In the genomic region with DNA sequence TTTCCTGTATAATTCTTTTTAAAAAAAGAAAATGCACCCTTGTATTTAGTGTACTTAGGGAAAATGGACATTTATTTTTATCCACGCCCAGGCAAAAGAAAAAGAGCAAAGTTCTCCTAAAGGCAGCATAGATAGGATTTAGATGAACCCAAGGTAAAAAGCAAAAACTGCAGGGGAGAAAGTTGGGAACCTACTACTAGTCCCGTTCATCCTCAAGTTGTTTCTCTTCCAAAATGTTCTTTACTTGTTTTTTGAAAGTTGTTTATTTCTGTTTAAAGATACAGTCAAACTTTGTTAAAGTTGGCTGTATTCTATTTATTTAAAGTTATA, we compare ENCODE assay signal across 21 cellular contexts. TPM values are rescaled to one million over a fixed set of nuclear protein-coding genes. Genes with fewer than 3 reads are reported as not detected.
DNase-seq lines count a peak whose midpoint lies in the region; ATAC-seq and TF ChIP-seq lines count a peak whose summit lies in the region.
"Had no signal": no experiment of that assay in that cellular context is flagged by ENCODE, and none has a peak within 500 bp of the region (broad histone marks: within the 10 kb centered on the region; RNA-seq: fewer than 3 reads in every experiment).

No MANE protein-coding gene starts in this region.

- no peak overlapping the region for H3K56ac ChIP-seq in IMR-90 (ENCODE audit: extremely low read depth, insufficient read depth, low read length)

- H3K9me2 ChIP-seq in MM.1S (replicated peaks; ENCODE audit: insufficient read depth, low read length): no peaks in the 10 kb centered on the region

- H2BK5ac ChIP-seq in IMR-90 (ENCODE audit: low read depth, low read length, poor library complexity, severe bottlenecking): peak overlapping the region; percentile 53

- H2BK20ac ChIP-seq in IMR-90 (ENCODE audit: low read depth, low read length): no peak overlapping the region

- POLR2A ChIA-PET in IMR-90 (lab: Charles Lee; ENCODE audit: unreplicated experiment): no interaction called here

- TF ChIP-seq POLR2A in IMR-90 (IDR thresholded peaks at IDR 0.05; ENCODE audit: low read depth, low read length) (no peak), stomach (IDR thresholded peaks at IDR 0.05) (no peak)

- H3K36me3 ChIP-seq in IMR-90 (ENCODE audit: control insufficient read depth, insufficient read depth, low read length) (peaks cover 8% of the 10 kb centered on the region), ascending aorta (peaks cover 0 to 11% of the 10 kb centered on the region in 2 donors), stomach (peaks cover 0 to 7% (median 0%) of the 10 kb centered on the region in 4 donors), MM.1S (replicated peaks; ENCODE audit: insufficient read depth, low read length) (no peaks in the 10 kb centered on the region)

- CTCF ChIA-PET in IMR-90 (lab: Yijun Ruan, JAX): no interaction called here

- no peak overlapping the region for H3K4ac ChIP-seq in IMR-90 (ENCODE audit: low read depth, low read length)

- no peak overlapping the region for H4K91ac ChIP-seq in IMR-90 (ENCODE audit: insufficient read depth, low read depth, low read length)

- no peak overlapping the region for H3K27ac ChIP-seq in IMR-90 (ENCODE audit: insufficient read depth, low read length)
- H3K27ac ChIP-seq in ascending aorta: peak overlapping the region; percentile 83 to 89
- peak overlapping the region in 3 of 5 donors; percentile 11 to 39 (median 14) for H3K27ac ChIP-seq in stomach
- no peak overlapping the region for H3K27ac ChIP-seq in MM.1S (ENCODE audit: low read length)
- H3K27ac ChIP-seq: C4-2B, HL-60, SK-N-MC had no signal

- intact Hi-C loops in IMR-90 (cut with micrococcal nuclease) (no loop called here), ascending aorta (cut with DNase I) (loop anchor here (1.0 to 10.0 kb wide), 4 partner anchors 11 to 435 kb away; partner anchors contain the start of genes HRCT1 and SPAAR), stomach (cut with DNase I; ENCODE audit: low total_unique reads) (no loop called here)

- ATAC-seq in IMR-90 (ENCODE audit: low read depth) (no peak), left lobe of liver (peak; percentile 75)

- no peak overlapping the region for H4K8ac ChIP-seq in IMR-90 (ENCODE audit: low read depth in 2 of 2, low read length in 2 of 2)

- H3K4me1 ChIP-seq in IMR-90 (ENCODE audit: control insufficient read depth, insufficient read depth, low read length): peaks cover 3% of the 10 kb centered on the region; the same call in 1 of the 2 replicates
- peaks cover 2 to 44% of the 10 kb centered on the region in 2 donors for H3K4me1 ChIP-seq in ascending aorta
- H3K4me1 ChIP-seq in stomach: peaks cover 0 to 54% (median 34%) of the 10 kb centered on the region in 4 donors
- no peaks in the 10 kb centered on the region for H3K4me1 ChIP-seq in MM.1S (ENCODE audit: low read length)

- WGBS in IMR-90 (ENCODE audit: extremely low coverage in 2 of 2, insufficient read length in 1 of 2), 2 experiments: no CpG with 5 or more reads among the region's 2 CpGs
- 51 to 70% (median 60%) methylated on average over 2 of the region's 2 CpGs for WGBS in stomach, 5 donors

- DNase-seq in IMR-90 (no peak), ascending aorta (ENCODE audit: low spot score in 2 of 2) (no peak), left lobe of liver (ENCODE audit: low spot score) (no peak), stomach (no peak), GOT3 (lab: John Stamatoyannopoulos, UW) (no peak), GM19238 (ENCODE audit: insufficient read length, low spot score) (no peak), MM.1S (no peak), NOMO-1 treated with DMSO at 0.1 percent for 48 hours (lab: John Stamatoyannopoulos, UW; ENCODE audit: unreplicated experiment) (no peak)
- DNase-seq: AML-193; H9; NCI-H1105; NCI-H1694; NCI-H2081 treated with DMSO at 0.1 percent for 48 hours; NCI-H510A; NCI-H748 treated with DMSO at 0.1 percent for 48 hours; NK-92 treated with Interleukin-12 subunit alpha and Interleukin-12 subunit beta, amount 100 ng/mL, for 24 hours; SHP77 had no signal

- no peak overlapping the region for H3K9ac ChIP-seq in IMR-90 (ENCODE audit: low read depth, low read length)
- no peak overlapping the region for H3K9ac ChIP-seq in MM.1S (ENCODE audit: low read length)

- H3K79me1 ChIP-seq in IMR-90 (ENCODE audit: low read depth in 1 of 2, low read length in 2 of 2): peaks cover 18 to 71% of the 10 kb centered on the region in 2 experiments

- H2AK9ac ChIP-seq in IMR-90 (replicated peaks; ENCODE audit: low read depth, low read length, poor library complexity): no peak overlapping the region

- H3K4me3 ChIP-seq in IMR-90 (ENCODE audit: insufficient read depth, low read depth, low read length) (no peak overlapping the region), ascending aorta (peak overlapping the region; percentile 5 to 10), stomach (no peak overlapping the region), MM.1S (ENCODE audit: low read length) (no peak overlapping the region)
- H3K4me3 ChIP-seq: SK-N-MC had no signal

- H3K14ac ChIP-seq in IMR-90 (replicated peaks; ENCODE audit: low read depth, low read length): no peak overlapping the region

- H3K79me2 ChIP-seq in MM.1S (ENCODE audit: low read length): no peaks in the 10 kb centered on the region

- H3K23ac ChIP-seq in IMR-90 (ENCODE audit: low read depth, low read length): no peak overlapping the region

- H3K9me3 ChIP-seq in IMR-90 (ENCODE audit: control insufficient read depth, insufficient read depth, low read length): no peaks in the 10 kb centered on the region
- H3K9me3 ChIP-seq in ascending aorta: no peaks in the 10 kb centered on the region
- H3K9me3 ChIP-seq in stomach: no peaks in the 10 kb centered on the region
- H3K9me3 ChIP-seq in MM.1S (replicated peaks; ENCODE audit: insufficient read depth, low read length): no peaks in the 10 kb centered on the region

- H2BK15ac ChIP-seq in IMR-90 (ENCODE audit: low read depth, low read length): no peak overlapping the region

- BruUV-seq in IMR-90 (replicated peaks; lab: Mats Ljungman, UMichigan): no TSS peak

- TF ChIP-seq RAD21 in IMR-90 (IDR thresholded peaks at IDR 0.05; ENCODE audit: low read length): no peak

- H3K4me2 ChIP-seq in IMR-90 (ENCODE audit: low read depth, low read length) (peak overlapping the region; percentile 56; the same call in 1 of the 2 replicates), MM.1S (ENCODE audit: low read depth, low read length) (no peak overlapping the region)

- H2BK120ac ChIP-seq in IMR-90 (ENCODE audit: low read depth, low read length): no peak overlapping the region

- H4K20me1 ChIP-seq in IMR-90 (ENCODE audit: insufficient read depth, low read length) (peaks cover 29% of the 10 kb centered on the region; the same call in 1 of the 2 replicates), MM.1S (ENCODE audit: insufficient read depth, low read length) (no peaks in the 10 kb centered on the region)

- H4K5ac ChIP-seq in IMR-90 (ENCODE audit: low read depth, low read length): no peak overlapping the region

- in situ Hi-C loops in IMR-90 (cut with MboI; ENCODE audit: low sequenced_read_pairs): loop anchor here (10.0 kb wide), 1 partner anchor 155 kb away; the partner anchor contains the start of genes CCDC107, RMRP and SIT1

- H3K27me3 ChIP-seq in IMR-90 (ENCODE audit: control insufficient read depth, insufficient read depth, low read length): no peaks in the 10 kb centered on the region
- H3K27me3 ChIP-seq in ascending aorta: no peaks in the 10 kb centered on the region
- no peaks in the 10 kb centered on the region for H3K27me3 ChIP-seq in stomach
- no peaks in the 10 kb centered on the region for H3K27me3 ChIP-seq in MM.1S (replicated peaks; ENCODE audit: insufficient read depth, low read length)

- H3F3A ChIP-seq in MM.1S (ENCODE audit: insufficient read depth, low read length): no peaks in the 10 kb centered on the region

- H2AK5ac ChIP-seq in IMR-90 (ENCODE audit: low read depth, low read length): no peak overlapping the region

- TF ChIP-seq CTCF in IMR-90 (conservative IDR thresholded peaks at IDR 0.05; ENCODE audit: low read depth, low read length) (no peak), ascending aorta (IDR thresholded peaks at IDR 0.05) (no peak), stomach (IDR thresholded peaks at IDR 0.05) (no peak), MM.1S (IDR thresholded peaks at IDR 0.05; ENCODE audit: low read length) (no peak)

- H3K9me1 ChIP-seq in IMR-90 (ENCODE audit: insufficient read depth, low read length): no peaks in the 10 kb centered on the region

- H2AFZ ChIP-seq in IMR-90 (replicated peaks; ENCODE audit: low read length, poor library complexity) (no peak overlapping the region), MM.1S (ENCODE audit: low read length) (no peak overlapping the region)

- TF ChIP-seq EP300 in stomach (IDR thresholded peaks at IDR 0.05): no peak

- H3K18ac ChIP-seq in IMR-90 (ENCODE audit: low read depth, low read length): no peak overlapping the region

- dilution Hi-C loops in IMR-90 (cut with HindIII; ENCODE audit: low sequenced_read_pairs, unreplicated experiment): no loop called here

TF ChIP-seq in IMR-90, 13 proteins besides CTCF, POLR2A, EP300 and RAD21 (continues in another document):
- TF ChIP-seq RFX5 (IDR thresholded peaks at IDR 0.05; ENCODE audit: low read depth, low read length) (no peak), MXI1 (IDR thresholded peaks at IDR 0.05; ENCODE audit: borderline replicate concordance, low read depth, low read length) (no peak), NFE2L2 (IDR thresholded peaks at IDR 0.05; ENCODE audit: low read depth, low read length) (no peak), BHLHE40 (IDR thresholded peaks at IDR 0.05; ENCODE audit: low read depth, low read length) (no peak), RCOR1 (IDR thresholded peaks at IDR 0.05; ENCODE audit: insufficient replicate concordance, low read length) (no peak)
- TF ChIP-seq, protein P1, sequence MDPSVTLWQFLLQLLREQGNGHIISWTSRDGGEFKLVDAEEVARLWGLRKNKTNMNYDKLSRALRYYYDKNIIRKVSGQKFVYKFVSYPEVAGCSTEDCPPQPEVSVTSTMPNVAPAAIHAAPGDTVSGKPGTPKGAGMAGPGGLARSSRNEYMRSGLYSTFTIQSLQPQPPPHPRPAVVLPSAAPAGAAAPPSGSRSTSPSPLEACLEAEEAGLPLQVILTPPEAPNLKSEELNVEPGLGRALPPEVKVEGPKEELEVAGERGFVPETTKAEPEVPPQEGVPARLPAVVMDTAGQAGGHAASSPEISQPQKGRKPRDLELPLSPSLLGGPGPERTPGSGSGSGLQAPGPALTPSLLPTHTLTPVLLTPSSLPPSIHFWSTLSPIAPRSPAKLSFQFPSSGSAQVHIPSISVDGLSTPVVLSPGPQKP (IDR thresholded peaks at IDR 0.05; ENCODE audit: borderline replicate concordance, low read depth, low read length): no peak

RNA-seq across cellular contexts. Expression of gene RUSC2, which starts 9.8 kb away (rescaled TPM):
- total RNA-seq in IMR-90 (2012; rRNA removed) (17.4 and 18.3 TPM in 2 replicates), ascending aorta (116 TPM), left lobe of liver (9.1 TPM), stomach (10 to 100 TPM in 2 of 5 donors, 1 to 10 TPM in 3; 3.8 to 34.8 (median 9.9) TPM)
- polyA plus RNA-seq in IMR-90 (2012; rRNA removed) (35.4 and 42.8 TPM in 2 replicates), stomach (1 to 10 TPM; 3.4 to 6.6 (median 6.5) TPM)
- 16.0 and 32.6 TPM in 2 replicates for polyA plus RNA-seq in IMR-90 (2012; cell fraction: cytosol; rRNA removed)
- polyA plus RNA-seq in IMR-90 (2012; cell fraction: nucleus; rRNA removed; ENCODE audit: low replicate concordance): 90.1 and 162 TPM in 2 replicates
- total RNA-seq: OCI-LY7 had no signal

Comparison
In these comparisons a context has a peak if more than half of its experiments do, and no peak if none do; other contexts are left out.
1. H3K27ac ChIP-seq: peak in ascending aorta (2 of 2) and stomach (3 of 5); none in IMR-90 (single experiment) and MM.1S (single experiment).
2. H3K4me3 ChIP-seq: peak in ascending aorta (2 of 2); none in IMR-90 (single experiment), stomach (0 of 4) and MM.1S (single experiment).